Comparison of ENCODE assay signal across 1 cellular context in the genomic region with DNA sequence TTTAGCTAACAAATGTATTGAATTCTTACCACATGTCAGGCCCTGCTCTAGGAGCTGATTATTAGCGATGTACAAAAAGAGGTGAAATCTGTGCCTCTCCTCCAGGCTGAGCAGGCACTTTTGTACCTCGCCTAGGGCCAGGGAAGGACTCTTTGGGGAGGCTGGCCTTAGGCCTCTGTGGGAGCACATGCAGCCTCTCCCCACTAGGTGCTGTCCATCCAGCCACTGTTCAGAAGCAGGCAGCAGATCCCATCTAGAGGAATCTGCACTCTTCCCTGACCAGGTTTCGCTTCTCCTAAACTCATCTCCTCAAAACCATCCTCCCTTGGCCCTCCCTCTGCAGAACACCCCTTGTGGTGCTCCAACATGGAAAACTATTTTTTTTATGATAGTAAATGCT.
TF ChIP-seq lines count a peak whose summit lies in the region.

No MANE protein-coding gene starts in this region.

TF ChIP-seq in K562, 482 proteins besides CTCF, POLR2A, EP300 and RAD21 (continued from another document):
- no peak for TF ChIP-seq E4F1 (CRISPR knock-in tag; IDR thresholded peaks at IDR 0.05; ENCODE audit: borderline replicate concordance)
- no peak for TF ChIP-seq HNRNPH1 (optimal IDR thresholded peaks at IDR 0.05; ENCODE audit: low read depth, low read length)
- TF ChIP-seq HMG20A (CRISPR knock-in tag; conservative IDR thresholded peaks at IDR 0.05), result no peak
- no peak for TF ChIP-seq FOXA1 (IDR thresholded peaks at IDR 0.05; ENCODE audit: borderline replicate concordance)
- TF ChIP-seq MITF (IDR thresholded peaks at IDR 0.05), result no peak
- TF ChIP-seq ZNF778 (CRISPR knock-in tag; IDR thresholded peaks at IDR 0.05), result no peak
